In genomic region chr13:23876265-23876664, GRCh38 we compare ENCODE assay signal across 1 cellular context.
TF ChIP-seq lines count a peak whose summit lies in the region.

No MANE protein-coding gene starts in this region.

TF ChIP-seq in Ishikawa, 13 proteins besides CTCF, POLR2A, EP300 and RAD21:
- TF ChIP-seq, protein P1, sequence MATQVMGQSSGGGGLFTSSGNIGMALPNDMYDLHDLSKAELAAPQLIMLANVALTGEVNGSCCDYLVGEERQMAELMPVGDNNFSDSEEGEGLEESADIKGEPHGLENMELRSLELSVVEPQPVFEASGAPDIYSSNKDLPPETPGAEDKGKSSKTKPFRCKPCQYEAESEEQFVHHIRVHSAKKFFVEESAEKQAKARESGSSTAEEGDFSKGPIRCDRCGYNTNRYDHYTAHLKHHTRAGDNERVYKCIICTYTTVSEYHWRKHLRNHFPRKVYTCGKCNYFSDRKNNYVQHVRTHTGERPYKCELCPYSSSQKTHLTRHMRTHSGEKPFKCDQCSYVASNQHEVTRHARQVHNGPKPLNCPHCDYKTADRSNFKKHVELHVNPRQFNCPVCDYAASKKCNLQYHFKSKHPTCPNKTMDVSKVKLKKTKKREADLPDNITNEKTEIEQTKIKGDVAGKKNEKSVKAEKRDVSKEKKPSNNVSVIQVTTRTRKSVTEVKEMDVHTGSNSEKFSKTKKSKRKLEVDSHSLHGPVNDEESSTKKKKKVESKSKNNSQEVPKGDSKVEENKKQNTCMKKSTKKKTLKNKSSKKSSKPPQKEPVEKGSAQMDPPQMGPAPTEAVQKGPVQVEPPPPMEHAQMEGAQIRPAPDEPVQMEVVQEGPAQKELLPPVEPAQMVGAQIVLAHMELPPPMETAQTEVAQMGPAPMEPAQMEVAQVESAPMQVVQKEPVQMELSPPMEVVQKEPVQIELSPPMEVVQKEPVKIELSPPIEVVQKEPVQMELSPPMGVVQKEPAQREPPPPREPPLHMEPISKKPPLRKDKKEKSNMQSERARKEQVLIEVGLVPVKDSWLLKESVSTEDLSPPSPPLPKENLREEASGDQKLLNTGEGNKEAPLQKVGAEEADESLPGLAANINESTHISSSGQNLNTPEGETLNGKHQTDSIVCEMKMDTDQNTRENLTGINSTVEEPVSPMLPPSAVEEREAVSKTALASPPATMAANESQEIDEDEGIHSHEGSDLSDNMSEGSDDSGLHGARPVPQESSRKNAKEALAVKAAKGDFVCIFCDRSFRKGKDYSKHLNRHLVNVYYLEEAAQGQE (IDR thresholded peaks at IDR 0.05; ENCODE audit: low read depth), result no peak
- no peak for TF ChIP-seq CEBPB (IDR thresholded peaks at IDR 0.05)
- TF ChIP-seq TEAD4 (IDR thresholded peaks at IDR 0.05), result no peak
- TF ChIP-seq YY1 (IDR thresholded peaks at IDR 0.05; ENCODE audit: low read depth), result no peak
- no peak for TF ChIP-seq CREB1 (IDR thresholded peaks at IDR 0.05; ENCODE audit: low read depth)
- TF ChIP-seq FOXM1 (IDR thresholded peaks at IDR 0.05; ENCODE audit: borderline replicate concordance, low read depth), result no peak
- no peak for TF ChIP-seq USF1 (IDR thresholded peaks at IDR 0.05)
- TF ChIP-seq ZBTB7A (IDR thresholded peaks at IDR 0.05; ENCODE audit: low read depth), result no peak
- no peak for TF ChIP-seq EGR1 (IDR thresholded peaks at IDR 0.05)
- TF ChIP-seq, protein P2, sequence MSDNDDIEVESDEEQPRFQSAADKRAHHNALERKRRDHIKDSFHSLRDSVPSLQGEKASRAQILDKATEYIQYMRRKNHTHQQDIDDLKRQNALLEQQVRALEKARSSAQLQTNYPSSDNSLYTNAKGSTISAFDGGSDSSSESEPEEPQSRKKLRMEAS (IDR thresholded peaks at IDR 0.05), result no peak
- TF ChIP-seq NFIC (IDR thresholded peaks at IDR 0.05), result no peak
- TF ChIP-seq TAF1 (IDR thresholded peaks at IDR 0.05; ENCODE audit: low read depth), result no peak
- no peak for TF ChIP-seq TCF12 (IDR thresholded peaks at IDR 0.05; ENCODE audit: low read depth)
